ENCODE assay signal across 15 cellular contexts in genomic region chr1:100130552-100131077, GRCh38. TPM values are rescaled to one million over a fixed set of nuclear protein-coding genes. Genes with fewer than 3 reads are reported as not detected.
DNase-seq lines count a peak whose midpoint lies in the region; ATAC-seq and TF ChIP-seq lines count a peak whose summit lies in the region.
"Had no signal": no experiment of that assay in that cellular context is flagged by ENCODE, and none has a peak within 500 bp of the region (broad histone marks: within the 10 kb centered on the region; RNA-seq: fewer than 3 reads in every experiment).

No MANE protein-coding gene starts in this region.

- no peak for TF ChIP-seq CTCF in OCI-LY7 (conservative IDR thresholded peaks at IDR 0.05; ENCODE audit: low read length)
- TF ChIP-seq CTCF in fibroblast of mammary gland (conservative IDR thresholded peaks at IDR 0.05; ENCODE audit: control insufficient read depth, insufficient read depth, low read depth, low read length): no peak
- no peak for TF ChIP-seq CTCF in thyroid gland (IDR thresholded peaks at IDR 0.05)

- CTCF ChIA-PET in CD8-positive, alpha-beta memory T cell (lab: Charles Lee): no interaction called here
- CTCF ChIA-PET in OCI-LY7 (lab: Charles Lee; ENCODE audit: unreplicated experiment): no interaction called here

- H3K36me3 ChIP-seq in CD8-positive, alpha-beta memory T cell (ENCODE audit: insufficient read depth, low read length): no peaks in the 10 kb centered on the region
- H3K36me3 ChIP-seq in OCI-LY7 (ENCODE audit: insufficient read depth, low read length) (peaks cover 23% of the 10 kb centered on the region), thyroid gland (no peaks in the 10 kb centered on the region)
- H3K36me3 ChIP-seq: esophagus squamous epithelium had no signal

- peaks cover 95% of the 10 kb centered on the region for H3K79me2 ChIP-seq in OCI-LY7 (ENCODE audit: insufficient read depth, low read depth, low read length)

- peaks cover 25% of the 10 kb centered on the region for H3K4me1 ChIP-seq in CD8-positive, alpha-beta memory T cell (ENCODE audit: insufficient read depth, low read length)
- peaks cover 30% of the 10 kb centered on the region for H3K4me1 ChIP-seq in OCI-LY7 (ENCODE audit: insufficient read depth, low read length, poor library complexity, severe bottlenecking)
- H3K4me1 ChIP-seq in thyroid gland: peaks cover 11 to 17% of the 10 kb centered on the region in 2 donors

- H3K4me1 Mint-ChIP-seq in CD8-positive, alpha-beta memory T cell: peaks cover 35 to 51% (median 44%) of the 10 kb centered on the region in 3 donors

- H3K9me2 ChIP-seq in OCI-LY7 (ENCODE audit: insufficient read depth, low read length): no peaks in the 10 kb centered on the region

- no peaks in the 10 kb centered on the region for H3K9me3 ChIP-seq in CD8-positive, alpha-beta memory T cell (ENCODE audit: low read length)
- H3K9me3 ChIP-seq in OCI-LY7 (ENCODE audit: low read length) (no peaks in the 10 kb centered on the region), thyroid gland (no peaks in the 10 kb centered on the region)
- H3K9me3 ChIP-seq: body of pancreas, esophagus squamous epithelium had no signal

- H3K36me3 Mint-ChIP-seq in CD8-positive, alpha-beta memory T cell: peaks cover 0 to 18% (median 6%) of the 10 kb centered on the region in 3 donors

- H2AFZ ChIP-seq in OCI-LY7 (ENCODE audit: low read length): no peak overlapping the region

- H3K4me3 Mint-ChIP-seq in CD8-positive, alpha-beta memory T cell: peak overlapping the region in 1 of 7 donors; percentile 79

- intact Hi-C loops in OCI-LY7 (cut with micrococcal nuclease; ENCODE audit: unreplicated experiment): loop anchor here (5.0 to 10.0 kb wide), 3 partner anchors 137 to 764 kb away; partner anchors contain the start of genes EXTL2, RTCA and SLC30A7
- intact Hi-C loops in thyroid gland (cut with DNase I): loop anchor here (10.0 kb wide), 2 partner anchors 134 to 234 kb away; partner anchors contain the start of gene RTCA

- no TSS peak for BruUV-seq in OCI-LY7 (replicated peaks; lab: Mats Ljungman, UMichigan)

- H3K27ac ChIP-seq in CD8-positive, alpha-beta memory T cell (ENCODE audit: low read depth, low read length): peak overlapping the region; percentile 39
- H3K27ac ChIP-seq in OCI-LY7 (ENCODE audit: low read depth, low read length, poor library complexity, severe bottlenecking) (no peak overlapping the region), thyroid gland (no peak overlapping the region)
- H3K27ac ChIP-seq: body of pancreas, esophagus squamous epithelium had no signal

- POLR2A ChIA-PET in CD8-positive, alpha-beta memory T cell (lab: Charles Lee): no interaction called here
- POLR2A ChIA-PET in OCI-LY7 (lab: Charles Lee): interaction anchor here (0.6 to 0.7 kb wide), 3 partner anchors 17 to 66 kb away, joined by 3 read pairs; no protein-coding TSS in a partner anchor

- DNase-seq in CD8-positive, alpha-beta memory T cell: no peak
- no peak for DNase-seq in OCI-LY7 (ENCODE audit: low spot score)
- peak; percentile 46 for DNase-seq in fibroblast of mammary gland (ENCODE audit: low read depth)
- no peak for DNase-seq in thyroid gland
- DNase-seq: activated B cell treated with CpG ODN at 0.5 μM for 24 hours; body of pancreas; esophagus squamous epithelium; Kasumi-1; NCI-H226; SIG-M5; stimulated activated CD4-positive, alpha-beta T cell treated with anti-CD3 and anti-CD28 coated beads, Interleukin-4, amount 100 ng/mL, for 24 hours had no signal

- no peak overlapping the region for H3K27ac Mint-ChIP-seq in CD8-positive, alpha-beta memory T cell
- H3K27ac Mint-ChIP-seq: activated B cell treated with CpG ODN at 0.5 μM for 24 hours had no signal

- ATAC-seq in GM21447 (IDR thresholded peaks at IDR 0.05; ENCODE audit: unreplicated experiment) (peak; percentile 23), GM18502 (IDR thresholded peaks at IDR 0.05; ENCODE audit: poor library complexity, unreplicated experiment) (no peak), GM18498 (IDR thresholded peaks at IDR 0.05; ENCODE audit: unreplicated experiment) (no peak), HG03520 (IDR thresholded peaks at IDR 0.05; ENCODE audit: unreplicated experiment) (no peak)
- ATAC-seq: body of pancreas had no signal

- no peaks in the 10 kb centered on the region for H3K9me3 Mint-ChIP-seq in CD8-positive, alpha-beta memory T cell
- H3K9me3 Mint-ChIP-seq: activated B cell treated with CpG ODN at 0.5 μM for 24 hours had no signal

- no peaks in the 10 kb centered on the region for H3K27me3 Mint-ChIP-seq in CD8-positive, alpha-beta memory T cell
- H3K27me3 Mint-ChIP-seq: activated B cell treated with CpG ODN at 0.5 μM for 24 hours had no signal

- peak overlapping the region; percentile 95 for H3K4me2 ChIP-seq in OCI-LY7 (ENCODE audit: low read length)

- WGBS in thyroid gland, 2 donors: 76 to 78% methylated on average over 5 of the region's 5 CpGs

- no peaks in the 10 kb centered on the region; the same call in 1 of the 2 replicates for H4K20me1 ChIP-seq in OCI-LY7 (ENCODE audit: insufficient read depth, low read length)

- TF ChIP-seq POLR2A in thyroid gland (IDR thresholded peaks at IDR 0.05): no peak

- no peak overlapping the region for H3K4me3 ChIP-seq in CD8-positive, alpha-beta memory T cell (ENCODE audit: low read length)
- H3K4me3 ChIP-seq in OCI-LY7 (ENCODE audit: low read depth, low read length, poor library complexity, severe bottlenecking) (peak overlapping the region; percentile 96), fibroblast of mammary gland (ENCODE audit: control insufficient read depth, low read depth, low read length) (no peak overlapping the region), thyroid gland (replicated peaks in 1 of 3) (no peak overlapping the region)
- H3K4me3 ChIP-seq: body of pancreas, esophagus squamous epithelium had no signal

- H3K27me3 ChIP-seq in CD8-positive, alpha-beta memory T cell (ENCODE audit: insufficient read depth, low read length, poor library complexity, severe bottlenecking): no peaks in the 10 kb centered on the region
- no peaks in the 10 kb centered on the region for H3K27me3 ChIP-seq in thyroid gland
- H3K27me3 ChIP-seq: body of pancreas, esophagus squamous epithelium had no signal

RNA-seq across cellular contexts. Expression of gene SASS6, which starts 2.1 kb away (rescaled TPM):
- 10 to 100 TPM; 12.6 to 13.1 TPM for total RNA-seq in CD8-positive, alpha-beta memory T cell
- polyA plus RNA-seq in CD8-positive, alpha-beta memory T cell: 2.0 TPM
- 12.1 and 12.6 TPM in 2 replicates for total RNA-seq in OCI-LY7 (2014; rRNA removed; shearing (Covaris generic))
- total RNA-seq in OCI-LY7 (2022) (18.7 and 21.2 TPM in 2 replicates), thyroid gland (1 to 10 TPM; 2.6 to 4.6 (median 3.5) TPM)

RNA-seq across cellular contexts. Expression of gene TRMT13, which starts 2.3 kb away (rescaled TPM):
- 10 to 100 TPM; 24.9 to 27.2 TPM for total RNA-seq in CD8-positive, alpha-beta memory T cell
- polyA plus RNA-seq in CD8-positive, alpha-beta memory T cell: 9.2 TPM
- total RNA-seq in OCI-LY7 (2014; rRNA removed; shearing (Covaris generic)): 14.5 and 24.2 TPM in 2 replicates
- 28.7 TPM in 2 replicates for total RNA-seq in OCI-LY7 (2022)
- 10 to 100 TPM; 27.6 to 39.5 (median 36.1) TPM for total RNA-seq in thyroid gland

RNA-seq across cellular contexts. Expression of gene LRRC39, which starts 47.4 kb away (rescaled TPM):
- total RNA-seq in CD8-positive, alpha-beta memory T cell: under 1 TPM; 0.53 TPM
- not detected for polyA plus RNA-seq in CD8-positive, alpha-beta memory T cell
- 0.51 and 1.5 TPM in 2 replicates for total RNA-seq in OCI-LY7 (2014; rRNA removed; shearing (Covaris generic))
- total RNA-seq in OCI-LY7 (2022) (0.96 and 1.8 TPM in 2 replicates), thyroid gland (1 to 10 TPM in 3 of 4 donors, under 1 TPM in 1; 0.39 to 3.6 (median 2.3) TPM)
